15 cellular contexts compared by ENCODE assay signal in genomic region chr6:70474751-70475150, GRCh38.
A peak's percentile ranks its signal among the peaks of the same experiment; 100 is the strongest.
DNase-seq lines count a peak whose midpoint lies in the region; TF ChIP-seq lines count a peak whose summit lies in the region.
"Had no signal": no experiment of that assay in that cellular context is flagged by ENCODE, and none has a peak within 500 bp of the region (broad histone marks: within the 10 kb centered on the region; RNA-seq: fewer than 3 reads in every experiment).

No MANE protein-coding gene starts in this region.

- no peak overlapping the region for H3K9ac ChIP-seq in endodermal cell (ENCODE audit: extremely low read depth, low read length, poor library complexity, severe bottlenecking)
- H3K9ac ChIP-seq in mesenchymal stem cell (ENCODE audit: low read length) = no peak overlapping the region

- no peak overlapping the region for H3K14ac ChIP-seq in mesenchymal stem cell (ENCODE audit: low read length in 2 of 2)

- no peak overlapping the region for H2BK15ac ChIP-seq in mesenchymal stem cell (ENCODE audit: low read depth, poor library complexity, severe bottlenecking)

- no peaks in the 10 kb centered on the region for H3K4me1 Mint-ChIP-seq in endodermal cell
- H3K4me1 Mint-ChIP-seq: activated CD4-positive, alpha-beta T cell treated with anti-CD3 and anti-CD28 coated beads, Interleukin-2, amount 10 ng/mL, durations not matched to agents 24 days and 14 days; naive B cell had no signal

- H3K4me2 ChIP-seq in mesenchymal stem cell (ENCODE audit: low read length, poor library complexity, severe bottlenecking) = no peak overlapping the region

- no peaks in the 10 kb centered on the region for H3K27me3 Mint-ChIP-seq in endodermal cell (ENCODE audit: insufficient read depth)
- H3K27me3 Mint-ChIP-seq: activated CD4-positive, alpha-beta T cell treated with anti-CD3 and anti-CD28 coated beads, Interleukin-2, amount 10 ng/mL, durations not matched to agents 24 days and 14 days; naive B cell had no signal

- H2BK12ac ChIP-seq in mesenchymal stem cell (ENCODE audit: low read length in 2 of 2) = no peak overlapping the region

- H3K27ac ChIP-seq in endodermal cell (ENCODE audit: low read depth, low read length) (peak overlapping the region; percentile 95), mesenchymal stem cell (ENCODE audit: low read length, poor library complexity, severe bottlenecking) (no peak overlapping the region)
- H3K27ac ChIP-seq: prostate gland, RWPE1, testis had no signal

- no peak overlapping the region for H3K23ac ChIP-seq in mesenchymal stem cell (ENCODE audit: low read length in 2 of 2)

- no peak overlapping the region for H2AFZ ChIP-seq in mesenchymal stem cell (ENCODE audit: low read depth, low read length)

- no peak overlapping the region for H4K91ac ChIP-seq in mesenchymal stem cell (ENCODE audit: low read length)

- H3K4ac ChIP-seq in mesenchymal stem cell (ENCODE audit: low read depth in 1 of 2, low read length in 2 of 2) = no peak overlapping the region

- H3K18ac ChIP-seq in mesenchymal stem cell (ENCODE audit: low read depth in 1 of 2, low read length in 2 of 2) = no peak overlapping the region

- H3K4me1 ChIP-seq in endodermal cell (ENCODE audit: control insufficient read depth, insufficient read depth, low read length) (no peaks in the 10 kb centered on the region), mesenchymal stem cell (ENCODE audit: control insufficient read depth, insufficient read depth, low read depth, low read length) (no peaks in the 10 kb centered on the region)
- H3K4me1 ChIP-seq: Caco-2, prostate gland, testis had no signal

- peaks cover 5% of the 10 kb centered on the region for H3K9me3 Mint-ChIP-seq in endodermal cell

- H3K4me3 Mint-ChIP-seq in endodermal cell = no peak overlapping the region
- H3K4me3 Mint-ChIP-seq: activated CD4-positive, alpha-beta T cell treated with anti-CD3 and anti-CD28 coated beads, Interleukin-2, amount 10 ng/mL, durations not matched to agents 24 days and 14 days had no signal

- H3K36me3 ChIP-seq in endodermal cell (ENCODE audit: control insufficient read depth, insufficient read depth, low read length) = peaks cover 36% of the 10 kb centered on the region
- peaks cover 6 to 39% of the 10 kb centered on the region in 2 experiments for H3K36me3 ChIP-seq in mesenchymal stem cell (ENCODE audit: control insufficient read depth in 1 of 2, insufficient read depth in 2 of 2, low read depth in 1 of 2, low read length in 2 of 2)

- no peak overlapping the region for H3K4me3 ChIP-seq in endodermal cell (ENCODE audit: low read length)
- no peak overlapping the region for H3K4me3 ChIP-seq in mesenchymal stem cell (ENCODE audit: insufficient read depth in 1 of 2, low read depth in 1 of 2, low read length in 2 of 2)
- H3K4me3 ChIP-seq: prostate gland, testis had no signal

- no peak overlapping the region for H4K8ac ChIP-seq in mesenchymal stem cell (ENCODE audit: low read length)

- peak; percentile 2 for DNase-seq in M059J (ENCODE audit: low read depth)
- DNase-seq in endodermal cell = peak; percentile 54
- DNase-seq in mesenchymal stem cell = peak; percentile 40
- no peak for DNase-seq in activated CD4-positive, alpha-beta T cell treated with anti-CD3 and anti-CD28 coated beads for 1 hour
- no peak for DNase-seq in D341Med (ENCODE audit: low spot score)
- DNase-seq in SKM-1 (lab: John Stamatoyannopoulos, UW; ENCODE audit: unreplicated experiment) = no peak
- DNase-seq in posterior vena cava (ENCODE audit: low spot score) = no peak
- DNase-seq: activated CD4-positive, alpha-beta T cell treated with anti-CD3 and anti-CD28 coated beads, Interleukin-2, amount 10 ng/mL, durations not matched to agents 24 days and 14 days; naive B cell; NCI-H2081; NCI-H510A; testis had no signal

- intact Hi-C loops in posterior vena cava (cut with DNase I) = no loop called here

- peaks cover 34% of the 10 kb centered on the region for H3K36me3 Mint-ChIP-seq in endodermal cell (ENCODE audit: low read depth)

- H2BK120ac ChIP-seq in mesenchymal stem cell (ENCODE audit: low read depth, low read length) = no peak overlapping the region

- H2BK5ac ChIP-seq in mesenchymal stem cell (ENCODE audit: low read depth, low read length, poor library complexity, severe bottlenecking) = no peak overlapping the region

- WGBS in endodermal cell (ENCODE audit: insufficient coverage in 1 of 2, insufficient read length in 1 of 2), 2 experiments = 85% methylated on average over 3 of the region's 3 CpGs; no CpG with 5 or more reads in 1 of the 2 experiments
- 79% methylated on average over 3 of the region's 3 CpGs for WGBS in mesenchymal stem cell

- no peaks in the 10 kb centered on the region for H3K27me3 ChIP-seq in endodermal cell (ENCODE audit: control insufficient read depth, insufficient read depth, low read length, poor library complexity, severe bottlenecking)
- no peaks in the 10 kb centered on the region for H3K27me3 ChIP-seq in mesenchymal stem cell (ENCODE audit: control insufficient read depth in 1 of 2, insufficient read depth in 1 of 2, low read length in 2 of 2)
- H3K27me3 ChIP-seq: testis had no signal

- TF ChIP-seq CTCF in endodermal cell (conservative IDR thresholded peaks at IDR 0.05) = no peak

- H3K79me1 ChIP-seq in mesenchymal stem cell (replicated peaks; ENCODE audit: low read length, poor library complexity, severe bottlenecking) = peaks cover 2% of the 10 kb centered on the region

- peak overlapping the region; percentile 77 for H3K27ac Mint-ChIP-seq in endodermal cell
- H3K27ac Mint-ChIP-seq: activated CD4-positive, alpha-beta T cell treated with anti-CD3 and anti-CD28 coated beads, Interleukin-2, amount 10 ng/mL, durations not matched to agents 24 days and 14 days; naive B cell had no signal

- no peak overlapping the region for H2AK5ac ChIP-seq in mesenchymal stem cell (ENCODE audit: low read length, severe bottlenecking)

- H3K9me3 ChIP-seq in endodermal cell (ENCODE audit: control insufficient read depth, low read length) (peaks cover 7% of the 10 kb centered on the region), mesenchymal stem cell (ENCODE audit: control insufficient read depth, low read length) (no peaks in the 10 kb centered on the region)
- H3K9me3 ChIP-seq: Caco-2, prostate gland, testis had no signal

Comparison
In these comparisons a context has a peak if more than half of its experiments do, and no peak if none do; other contexts are left out.
1. DNase-seq: peak in M059J (single experiment), endodermal cell (single experiment) and mesenchymal stem cell (single experiment); none in activated CD4-positive, alpha-beta T cell treated with anti-CD3 and anti-CD28 coated beads for 1 hour (single experiment), D341Med (single experiment), SKM-1 (single experiment) and posterior vena cava (single experiment).